In the genomic region with DNA sequence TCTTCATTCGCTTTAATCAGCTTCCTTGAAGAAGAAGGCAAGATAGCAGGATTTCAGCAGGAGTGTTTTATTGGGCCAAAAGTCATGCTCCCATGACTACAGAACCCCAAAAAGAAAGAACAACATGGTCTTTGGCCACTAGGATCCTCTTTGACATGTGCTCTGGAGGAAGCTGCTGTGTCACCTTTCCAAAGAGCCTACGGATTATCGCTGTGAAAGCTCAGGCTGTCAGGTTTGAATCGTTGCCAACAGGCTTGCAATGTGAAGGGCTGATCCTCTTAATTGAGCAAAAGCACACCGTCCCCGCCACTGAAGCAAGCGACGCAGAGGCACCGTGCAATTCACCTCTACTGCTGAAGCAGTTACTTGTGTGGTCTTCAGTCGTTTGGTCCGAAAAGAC, we compare ENCODE assay signal across 14 cellular contexts. TPM values are rescaled to one million over a fixed set of nuclear protein-coding genes. Genes with fewer than 3 reads are reported as not detected.
A peak's percentile ranks its signal among the peaks of the same experiment; 100 is the strongest.
DNase-seq lines count a peak whose midpoint lies in the region; ATAC-seq and TF ChIP-seq lines count a peak whose summit lies in the region.
"Had no signal": no experiment of that assay in that cellular context is flagged by ENCODE, and none has a peak within 500 bp of the region (broad histone marks: within the 10 kb centered on the region; RNA-seq: fewer than 3 reads in every experiment).

No MANE protein-coding gene starts in this region.

- WGBS in right cardiac atrium, result 42% methylated on average over 11 of the region's 11 CpGs

- intact Hi-C loops in right cardiac atrium (cut with DNase I) (no loop called here), upper lobe of right lung (cut with DNase I) (no loop called here)

- H3K27ac ChIP-seq in BLaER1 treated with 17β-estradiol and CSF1 and Interleukin-3, amounts not matched to agents 10 nM and 100 nM, result peak overlapping the region in 3 of 11 experiments; percentile 5 to 50 (median 15); a peak in 3 of 22 replicates
- H3K27ac ChIP-seq in right cardiac atrium (ENCODE audit: low read length) (no peak overlapping the region), upper lobe of right lung (no peak overlapping the region)
- H3K27ac ChIP-seq: coronary artery, heart right ventricle, parathyroid adenoma, SJCRH30, tibial artery had no signal

- peaks cover 7 to 36% (median 28%) of the 10 kb centered on the region in 11 experiments; a peak in 20 of 22 replicates for H3K9me3 ChIP-seq in BLaER1 treated with 17β-estradiol and CSF1 and Interleukin-3, amounts not matched to agents 10 nM and 100 nM (replicated peaks in 1 of 11)
- H3K9me3 ChIP-seq in right cardiac atrium (ENCODE audit: control insufficient read depth, low read length), result no peaks in the 10 kb centered on the region
- no peaks in the 10 kb centered on the region for H3K9me3 ChIP-seq in upper lobe of right lung
- H3K9me3 ChIP-seq: SJCRH30, tibial artery had no signal

- DNase-seq in NCI-H1092 (lab: John Stamatoyannopoulos, UW) (peak; percentile 46), NCI-H748 (lab: John Stamatoyannopoulos, UW; ENCODE audit: unreplicated experiment) (peak; percentile 90), right cardiac atrium (peak in 2 of 3 donors; percentile 51 to 54), upper lobe of right lung (no peak), UCSD-AML1 (lab: John Stamatoyannopoulos, UW; ENCODE audit: unreplicated experiment) (no peak)
- DNase-seq in activated CD4-positive, alpha-beta T cell treated with anti-CD3 and anti-CD28 coated beads, Interleukin-2, amount 50 U/mL, for 4 hours, result no peak
- DNase-seq: activated CD4-positive, alpha-beta memory T cell treated with anti-CD3 and anti-CD28 coated beads for 36 hours; tibial artery had no signal

- H3K36me3 ChIP-seq in BLaER1 treated with 17β-estradiol and CSF1 and Interleukin-3, amounts not matched to agents 10 nM and 100 nM, result peaks cover 28 to 37% (median 36%) of the 10 kb centered on the region in 11 experiments
- no peaks in the 10 kb centered on the region for H3K36me3 ChIP-seq in upper lobe of right lung
- H3K36me3 ChIP-seq: SJCRH30 had no signal

- peaks cover 0 to 7% (median 0%) of the 10 kb centered on the region in 11 experiments; a peak in 3 of 22 replicates for H4K20me1 ChIP-seq in BLaER1 treated with 17β-estradiol and CSF1 and Interleukin-3, amounts not matched to agents 10 nM and 100 nM

- H3K4me2 ChIP-seq in BLaER1 treated with 17β-estradiol and CSF1 and Interleukin-3, amounts not matched to agents 10 nM and 100 nM, result peak overlapping the region in 8 of 11 experiments; percentile 35 to 67 (median 56); a peak in 15 of 22 replicates

- ATAC-seq in right cardiac atrium, result peak; percentile 46 to 56
- ATAC-seq in GM21619 (IDR thresholded peaks at IDR 0.05; ENCODE audit: unreplicated experiment), result no peak
- no peak for ATAC-seq in upper lobe of right lung

- H3K4me3 ChIP-seq in BLaER1 treated with 17β-estradiol and CSF1 and Interleukin-3, amounts not matched to agents 10 nM and 100 nM, result no peak overlapping the region
- H3K4me3 ChIP-seq in right cardiac atrium (ENCODE audit: low read length) (no peak overlapping the region), upper lobe of right lung (no peak overlapping the region)
- H3K4me3 ChIP-seq: coronary artery, heart right ventricle, SJCRH30, tibial artery had no signal

- peaks cover 1 to 45% (median 29%) of the 10 kb centered on the region in 10 experiments for H3K4me1 ChIP-seq in BLaER1 treated with 17β-estradiol and CSF1 and Interleukin-3, amounts not matched to agents 10 nM and 100 nM
- H3K4me1 ChIP-seq in right cardiac atrium (ENCODE audit: control insufficient read depth, insufficient read depth, low read length) (no peaks in the 10 kb centered on the region), upper lobe of right lung (no peaks in the 10 kb centered on the region)
- H3K4me1 ChIP-seq: parathyroid adenoma, SJCRH30 had no signal

- TF ChIP-seq CTCF in upper lobe of right lung (IDR thresholded peaks at IDR 0.05), result no peak

- H3K9ac ChIP-seq in BLaER1 treated with 17β-estradiol and CSF1 and Interleukin-3, amounts not matched to agents 10 nM and 100 nM, result 0 out of 22 replicates have a peak overlapping the region, but pooled peaks of 1 of the 11 experiments have one; percentile 20
- H3K9ac ChIP-seq: parathyroid adenoma had no signal

- H3K27me3 ChIP-seq in BLaER1 treated with 17β-estradiol and CSF1 and Interleukin-3, amounts not matched to agents 10 nM and 100 nM, result no peaks in the 10 kb centered on the region
- no peaks in the 10 kb centered on the region for H3K27me3 ChIP-seq in right cardiac atrium (ENCODE audit: control insufficient read depth, insufficient read depth)
- no peaks in the 10 kb centered on the region for H3K27me3 ChIP-seq in upper lobe of right lung
- H3K27me3 ChIP-seq: heart right ventricle, SJCRH30, tibial artery had no signal

RNA-seq across cellular contexts. Expression of gene MYLIP, which starts 29.0 kb away (rescaled TPM):
- total RNA-seq in right cardiac atrium (10 to 100 TPM; 12.6 to 25.9 (median 22.2) TPM), upper lobe of right lung (39.5 TPM)
- 13.0 TPM for polyA plus RNA-seq in right cardiac atrium

Comparison
In these comparisons a context has a peak if more than half of its experiments do, and no peak if none do; other contexts are left out.
1. DNase-seq: peak in NCI-H1092 (single experiment), NCI-H748 (single experiment) and right cardiac atrium (2 of 3); none in upper lobe of right lung (single experiment), activated CD4-positive, alpha-beta T cell treated with anti-CD3 and anti-CD28 coated beads, Interleukin-2, amount 50 U/mL, for 4 hours (0 of 2) and UCSD-AML1 (single experiment).
2. ATAC-seq: peak in right cardiac atrium (2 of 2); none in GM21619 (single experiment) and upper lobe of right lung (single experiment).